Comparison of ENCODE assay signal across 16 cellular contexts in genomic region chr15:64515196-64515595, GRCh38. TPM values are rescaled to one million over a fixed set of nuclear protein-coding genes. Genes with fewer than 3 reads are reported as not detected.
A peak's percentile ranks its signal among the peaks of the same experiment; 100 is the strongest.
DNase-seq lines count a peak whose midpoint lies in the region; ATAC-seq and TF ChIP-seq lines count a peak whose summit lies in the region.
"Had no signal": no experiment of that assay in that cellular context is flagged by ENCODE, and none has a peak within 500 bp of the region (broad histone marks: within the 10 kb centered on the region; RNA-seq: fewer than 3 reads in every experiment).

No MANE protein-coding gene starts in this region.

- 22 to 40% methylated on average over 2 of the region's 2 CpGs for WGBS in body of pancreas, 2 donors

- intact Hi-C loops in body of pancreas (cut with DNase I) (no loop called here), left lung (cut with DNase I) (no loop called here)

- peak overlapping the region in 2 of 3 donors; percentile 25 to 77 for H3K27ac Mint-ChIP-seq in CD4-positive, CD25-positive, alpha-beta regulatory T cell
- H3K27ac Mint-ChIP-seq: B cell had no signal

- in situ Hi-C loops in G401 (cut with HindIII; ENCODE audit: low sequenced_read_pairs), result no loop called here

- TF ChIP-seq POLR2A in body of pancreas (IDR thresholded peaks at IDR 0.05), result no peak

- H3K36me3 Mint-ChIP-seq in CD4-positive, CD25-positive, alpha-beta regulatory T cell, result peaks cover 12% of the 10 kb centered on the region
- H3K36me3 Mint-ChIP-seq: natural killer cell had no signal

- no peaks in the 10 kb centered on the region for H3K36me3 ChIP-seq in CD4-positive, CD25-positive, alpha-beta regulatory T cell (ENCODE audit: control insufficient read depth, insufficient read depth, low read length)
- H3K36me3 ChIP-seq in body of pancreas (replicated peaks in 1 of 2; ENCODE audit: insufficient read depth in 1 of 2, low read depth in 2 of 2) (no peaks in the 10 kb centered on the region), left lung (no peaks in the 10 kb centered on the region)
- H3K36me3 ChIP-seq: tibial artery had no signal

- DNase-seq in CD4-positive, CD25-positive, alpha-beta regulatory T cell, result no peak
- DNase-seq in G401 (ENCODE audit: low spot score), result peak; percentile 48
- peak in 1 of 4 donors; percentile 35 for DNase-seq in body of pancreas
- no peak for DNase-seq in left lung
- DNase-seq in NCI-H2107 (lab: John Stamatoyannopoulos, UW), result no peak
- no peak for DNase-seq in CD1c-positive myeloid dendritic cell (ENCODE audit: extremely low spot score)
- no peak for DNase-seq in NCI-H446 treated with DMSO at 0.1 percent for 48 hours (lab: John Stamatoyannopoulos, UW)
- DNase-seq in activated CD8-positive, alpha-beta memory T cell treated with anti-CD3 and anti-CD28 coated beads, Interleukin-2, amount 50 U/mL, for 48 hours, result no peak
- DNase-seq: activated CD8-positive, alpha-beta memory T cell treated with anti-CD3 and anti-CD28 coated beads for 24 hours; natural killer cell; NCI-H1930; NCI-H748 treated with DMSO at 0.1 percent for 48 hours; tibial artery had no signal

- H3K9me3 ChIP-seq in CD4-positive, CD25-positive, alpha-beta regulatory T cell (ENCODE audit: control insufficient read depth in 2 of 2, low read length in 2 of 2), result no peaks in the 10 kb centered on the region
- H3K9me3 ChIP-seq in body of pancreas, result no peaks in the 10 kb centered on the region
- no peaks in the 10 kb centered on the region for H3K9me3 ChIP-seq in left lung
- H3K9me3 ChIP-seq: tibial artery had no signal

- no peaks in the 10 kb centered on the region for H3K27me3 Mint-ChIP-seq in CD4-positive, CD25-positive, alpha-beta regulatory T cell
- H3K27me3 Mint-ChIP-seq: B cell; central memory CD8-positive, alpha-beta T cell had no signal

- no peak overlapping the region for H3K4me3 Mint-ChIP-seq in CD4-positive, CD25-positive, alpha-beta regulatory T cell
- H3K4me3 Mint-ChIP-seq: B cell; central memory CD8-positive, alpha-beta T cell had no signal

- H3K27me3 ChIP-seq in CD4-positive, CD25-positive, alpha-beta regulatory T cell (ENCODE audit: control insufficient read depth, insufficient read depth, low read length), result no peaks in the 10 kb centered on the region
- H3K27me3 ChIP-seq in body of pancreas (no peaks in the 10 kb centered on the region), left lung (no peaks in the 10 kb centered on the region)
- H3K27me3 ChIP-seq: tibial artery had no signal

- H3K4me1 ChIP-seq in CD4-positive, CD25-positive, alpha-beta regulatory T cell (ENCODE audit: control insufficient read depth, insufficient read depth, low read length, poor library complexity, severe bottlenecking), result no peaks in the 10 kb centered on the region
- H3K4me1 ChIP-seq in body of pancreas (peaks cover 20% of the 10 kb centered on the region), left lung (no peaks in the 10 kb centered on the region)

- ATAC-seq in CD4-positive, CD25-positive, alpha-beta regulatory T cell (ENCODE audit: low read depth in 2 of 2), result no peak
- ATAC-seq in body of pancreas (peak; percentile 52), left lung (peak; percentile 76)
- ATAC-seq: HCT116 had no signal

- H3K9me3 Mint-ChIP-seq in CD4-positive, CD25-positive, alpha-beta regulatory T cell, result no peaks in the 10 kb centered on the region
- H3K9me3 Mint-ChIP-seq: central memory CD8-positive, alpha-beta T cell; natural killer cell had no signal

- no peak for TF ChIP-seq CTCF in body of pancreas (IDR thresholded peaks at IDR 0.05)
- TF ChIP-seq CTCF in left lung (IDR thresholded peaks at IDR 0.05), result no peak

- H3K4me1 Mint-ChIP-seq in CD4-positive, CD25-positive, alpha-beta regulatory T cell, result peaks cover 17 to 57% (median 29%) of the 10 kb centered on the region in 4 donors

- H3K4me3 ChIP-seq in CD4-positive, CD25-positive, alpha-beta regulatory T cell (ENCODE audit: low read depth, low read length), result no peak overlapping the region
- H3K4me3 ChIP-seq in body of pancreas (no peak overlapping the region), left lung (no peak overlapping the region)
- H3K4me3 ChIP-seq: tibial artery had no signal

- no peak overlapping the region for H3K27ac ChIP-seq in CD4-positive, CD25-positive, alpha-beta regulatory T cell (ENCODE audit: insufficient read depth, low read length, poor library complexity, severe bottlenecking)
- peak overlapping the region in 3 of 4 donors; percentile 38 to 70 (median 38) for H3K27ac ChIP-seq in body of pancreas
- no peak overlapping the region for H3K27ac ChIP-seq in left lung
- H3K27ac ChIP-seq: tibial artery had no signal

RNA-seq across cellular contexts. Expression of gene ZNF609, which starts 54.8 kb away (rescaled TPM):
- 39.0 TPM for total RNA-seq in CD4-positive, CD25-positive, alpha-beta regulatory T cell
- 1 to 10 TPM in 3 of 4 donors, under 1 TPM in 1; 0.64 to 2.6 (median 1.6) TPM for polyA plus RNA-seq in CD4-positive, CD25-positive, alpha-beta regulatory T cell
- total RNA-seq in G401 (2014; rRNA removed; shearing (Covaris generic)), result 11.6 and 17.0 TPM in 2 replicates
- total RNA-seq in body of pancreas, result 10 to 100 TPM; 17.9 to 22.7 TPM
- total RNA-seq in left lung, result 10 to 100 TPM; 31.9 to 37.0 TPM

Comparison
In these comparisons a context has a peak if more than half of its experiments do, and no peak if none do; other contexts are left out.
1. ATAC-seq: peak in body of pancreas (single experiment) and left lung (single experiment); none in CD4-positive, CD25-positive, alpha-beta regulatory T cell (0 of 2).
2. H3K27ac ChIP-seq: peak in body of pancreas (3 of 4); none in CD4-positive, CD25-positive, alpha-beta regulatory T cell (single experiment) and left lung (0 of 2).